13 cellular contexts compared by ENCODE assay signal in genomic region chr2:70035344-70035844, GRCh38. TPM values are rescaled to one million over a fixed set of nuclear protein-coding genes. Genes with fewer than 3 reads are reported as not detected.
A peak's percentile ranks its signal among the peaks of the same experiment; 100 is the strongest.
DNase-seq lines count a peak whose midpoint lies in the region; ATAC-seq and TF ChIP-seq lines count a peak whose summit lies in the region.
"Had no signal": no experiment of that assay in that cellular context is flagged by ENCODE, and none has a peak within 500 bp of the region (broad histone marks: within the 10 kb centered on the region; RNA-seq: fewer than 3 reads in every experiment).

No MANE protein-coding gene starts in this region.

- H3K9me3 ChIP-seq in MG63: no peaks in the 10 kb centered on the region
- no peaks in the 10 kb centered on the region for H3K9me3 ChIP-seq in esophagus (ENCODE audit: control insufficient read depth in 2 of 2, insufficient read depth in 1 of 2, low read depth in 1 of 2, low read length in 1 of 2)
- H3K9me3 ChIP-seq in parathyroid adenoma (ENCODE audit: control insufficient read depth, low read length): no peaks in the 10 kb centered on the region
- H3K9me3 ChIP-seq in breast epithelium: no peaks in the 10 kb centered on the region
- no peaks in the 10 kb centered on the region for H3K9me3 ChIP-seq in T-helper 17 cell (ENCODE audit: control insufficient read depth, low read length, poor library complexity, severe bottlenecking)

- peaks cover 14% of the 10 kb centered on the region for H3K36me3 Mint-ChIP-seq in T-helper 17 cell (ENCODE audit: low read depth)

- TF ChIP-seq POLR2A in breast epithelium (IDR thresholded peaks at IDR 0.05): no peak

- TF ChIP-seq CTCF in parathyroid adenoma (IDR thresholded peaks at IDR 0.05) (no peak), breast epithelium (IDR thresholded peaks at IDR 0.05) (no peak)

- H3K4me3 Mint-ChIP-seq in T-helper 17 cell: no peak overlapping the region
- H3K4me3 Mint-ChIP-seq: effector memory CD8-positive, alpha-beta T cell had no signal

- H3K27me3 Mint-ChIP-seq in T-helper 17 cell: no peaks in the 10 kb centered on the region
- H3K27me3 Mint-ChIP-seq: effector memory CD8-positive, alpha-beta T cell had no signal

- peaks cover 18% of the 10 kb centered on the region for H3K4me1 Mint-ChIP-seq in T-helper 17 cell

- intact Hi-C loops in breast epithelium (cut with DNase I; ENCODE audit: low total_unique reads): no loop called here

- H3K27ac ChIP-seq in esophagus (ENCODE audit: low read depth in 2 of 2, low read length in 1 of 2) (peak overlapping the region; percentile 65 to 86), parathyroid adenoma (no peak overlapping the region), breast epithelium (peak overlapping the region in 1 of 2 donors; percentile 50)
- H3K27ac ChIP-seq: WERI-Rb-1 had no signal

- in situ Hi-C loops in Caki2 (cut with HindIII; ENCODE audit: low pct_unique_long_range_greater_than_20kb, low sequenced_read_pairs): no loop called here

- peak overlapping the region; percentile 47 for H2AFZ ChIP-seq in parathyroid adenoma

- no peak overlapping the region for H3K4me3 ChIP-seq in MG63
- no peak overlapping the region for H3K4me3 ChIP-seq in esophagus (ENCODE audit: low read depth in 1 of 2, low read length in 2 of 2)
- H3K4me3 ChIP-seq in parathyroid adenoma (ENCODE audit: low read depth, low read length): no peak overlapping the region
- no peak overlapping the region for H3K4me3 ChIP-seq in breast epithelium

- peaks cover 3% of the 10 kb centered on the region for H3K79me2 ChIP-seq in parathyroid adenoma

- peaks cover 6% of the 10 kb centered on the region in 2 donors for H3K4me1 ChIP-seq in esophagus (ENCODE audit: control insufficient read depth in 2 of 2, insufficient read depth in 2 of 2, low read length in 1 of 2)
- peaks cover 12% of the 10 kb centered on the region for H3K4me1 ChIP-seq in parathyroid adenoma
- H3K4me1 ChIP-seq in breast epithelium: no peaks in the 10 kb centered on the region

- H3K9ac ChIP-seq in parathyroid adenoma: no peak overlapping the region

- peak; percentile 12 for DNase-seq in Caki2 (ENCODE audit: low read depth)
- peak; percentile 3 for DNase-seq in MG63
- DNase-seq in breast epithelium (ENCODE audit: low spot score in 2 of 2): no peak
- DNase-seq in T-helper 17 cell: no peak
- no peak for DNase-seq in UCSD-AML1 (lab: John Stamatoyannopoulos, UW; ENCODE audit: unreplicated experiment)
- DNase-seq: amniotic stem cell; effector memory CD8-positive, alpha-beta T cell; Karpas-422; stimulated activated CD4-positive, alpha-beta T cell treated with anti-CD3 and anti-CD28 coated beads, Interleukin-2, amount 100 ng/mL, for 24 hours; WERI-Rb-1 had no signal

- H3K4me2 ChIP-seq in parathyroid adenoma (ENCODE audit: low read length): no peak overlapping the region

- ATAC-seq in GM19467 (IDR thresholded peaks at IDR 0.05; ENCODE audit: unreplicated experiment): no peak
- no peak for ATAC-seq in T-helper 17 cell
- ATAC-seq: effector memory CD8-positive, alpha-beta T cell had no signal

- H3K36me3 ChIP-seq in MG63 (no peaks in the 10 kb centered on the region), esophagus (ENCODE audit: control insufficient read depth in 2 of 2, insufficient read depth in 2 of 2, low read length in 1 of 2) (peaks cover 0 to 2% of the 10 kb centered on the region in 2 donors), parathyroid adenoma (ENCODE audit: control insufficient read depth, insufficient read depth, low read length) (no peaks in the 10 kb centered on the region), breast epithelium (no peaks in the 10 kb centered on the region)

- 33% methylated on average over 1 of the region's 1 CpG for WGBS in esophagus, 2 donors

- no peak overlapping the region for H3K27ac Mint-ChIP-seq in T-helper 17 cell

- H3K27me3 ChIP-seq in MG63 (no peaks in the 10 kb centered on the region), esophagus (ENCODE audit: control insufficient read depth in 1 of 2, insufficient read depth in 2 of 2, low read length in 2 of 2) (no peaks in the 10 kb centered on the region), parathyroid adenoma (ENCODE audit: control insufficient read depth, insufficient read depth, low read length) (no peaks in the 10 kb centered on the region), breast epithelium (no peaks in the 10 kb centered on the region)

RNA-seq across cellular contexts. Expression of gene PCBP1, which starts 51.9 kb away (rescaled TPM):
- 127 and 135 TPM in 2 replicates for total RNA-seq in Caki2 (2014; rRNA removed; shearing (Covaris generic); ENCODE audit: low replicate concordance)
- total RNA-seq in MG63 (2014; rRNA removed; shearing (Covaris generic); ENCODE audit: low replicate concordance): 92.9 and 104 TPM in 2 replicates
- polyA plus RNA-seq in esophagus: 100 to 1,000 TPM; 314 to 323 TPM
- total RNA-seq in breast epithelium (100 to 1,000 TPM; 121 to 210 (median 145) TPM), T-helper 17 cell (100 to 1,000 TPM; 334 to 345 TPM)

Comparison
In these comparisons a context has a peak if more than half of its experiments do, and no peak if none do; other contexts are left out.
1. DNase-seq: peak in Caki2 (single experiment) and MG63 (single experiment); none in breast epithelium (0 of 2), T-helper 17 cell (0 of 3) and UCSD-AML1 (single experiment).